8 cellular contexts compared by ENCODE assay signal in the genomic region with DNA sequence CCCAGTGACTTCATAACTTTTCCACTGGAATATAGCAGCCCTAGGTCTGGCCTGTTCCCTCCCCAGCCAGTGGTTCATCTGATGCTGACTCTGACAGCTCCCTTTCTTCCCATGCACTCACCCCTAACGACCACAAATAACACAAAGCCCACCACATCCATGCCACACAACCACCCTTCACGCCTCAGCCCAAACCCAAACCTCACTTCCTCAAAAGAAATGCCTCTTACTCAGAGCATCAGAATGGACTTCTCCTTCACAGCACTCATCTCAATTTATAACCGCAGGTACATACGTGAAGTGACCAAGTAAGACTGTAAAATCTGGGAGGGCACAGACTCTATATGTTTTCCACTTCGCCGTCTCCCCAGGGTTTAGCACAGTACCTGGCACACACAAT. TPM values are rescaled to one million over a fixed set of nuclear protein-coding genes. Genes with fewer than 3 reads are reported as not detected.
DNase-seq lines count a peak whose midpoint lies in the region; ATAC-seq and TF ChIP-seq lines count a peak whose summit lies in the region.

No MANE protein-coding gene starts in this region.

- no peak for TF ChIP-seq POLR2A in gastroesophageal sphincter (IDR thresholded peaks at IDR 0.05)

- no peak for TF ChIP-seq EP300 in gastroesophageal sphincter (IDR thresholded peaks at IDR 0.05)

- CTCF ChIA-PET in activated CD4-positive, alpha-beta memory T cell treated with anti-CD3 and anti-CD28 coated beads for 36 hours (lab: Charles Lee), result interaction anchor here (1.1 kb wide), 1 partner anchor 11 kb away, joined by 9 read pairs; no protein-coding TSS in a partner anchor

- intact Hi-C loops in activated CD4-positive, alpha-beta memory T cell treated with anti-CD3 and anti-CD28 coated beads for 36 hours (cut with micrococcal nuclease), result loop anchor here (2.0 kb wide), 1 partner anchor 761 kb away; no protein-coding TSS in a partner anchor

- peak overlapping the region; percentile 94 for H3K4me3 Mint-ChIP-seq in activated CD4-positive, alpha-beta memory T cell treated with anti-CD3 and anti-CD28 coated beads for 36 hours

- ATAC-seq in gastroesophageal sphincter (no peak), GM19351 (IDR thresholded peaks at IDR 0.05; ENCODE audit: unreplicated experiment) (no peak)

- WGBS in gastroesophageal sphincter (ENCODE audit: low coverage in 1 of 2), 2 donors, result 39 to 54% methylated on average over 6 of the region's 6 CpGs

- H3K36me3 Mint-ChIP-seq in activated CD4-positive, alpha-beta memory T cell treated with anti-CD3 and anti-CD28 coated beads for 36 hours, result peaks cover 25% of the 10 kb centered on the region

- H3K27ac Mint-ChIP-seq in activated CD4-positive, alpha-beta memory T cell treated with anti-CD3 and anti-CD28 coated beads for 36 hours, result peak overlapping the region; percentile 94

- peaks cover 18% of the 10 kb centered on the region for H3K4me1 Mint-ChIP-seq in activated CD4-positive, alpha-beta memory T cell treated with anti-CD3 and anti-CD28 coated beads for 36 hours (ENCODE audit: low read depth)

- no peak for TF ChIP-seq CTCF in gastroesophageal sphincter (IDR thresholded peaks at IDR 0.05)

- POLR2A ChIA-PET in activated CD4-positive, alpha-beta memory T cell treated with anti-CD3 and anti-CD28 coated beads for 36 hours (lab: Charles Lee), result interaction anchor here (0.6 to 2.7 kb wide), 3 partner anchors 8 to 108 kb away, joined by 3 to 23 read pairs (median 3); partner anchors contain the start of genes CAPN7 and MRPS25

- H3K4me1 ChIP-seq in gastroesophageal sphincter, result peaks cover 0 to 50% (median 6%) of the 10 kb centered on the region in 3 donors

- peaks cover 0 to 39% of the 10 kb centered on the region in 2 donors for H3K36me3 ChIP-seq in gastroesophageal sphincter

- H3K4me3 ChIP-seq in gastroesophageal sphincter, result peak overlapping the region in 1 of 2 donors; percentile 95

- H3K27ac ChIP-seq in gastroesophageal sphincter, result peak overlapping the region in 3 of 4 donors; percentile 14 to 91 (median 87)

- DNase-seq in stimulated activated CD4-positive, alpha-beta T cell treated with anti-CD3 and anti-CD28 coated beads, Interleukin-12 subunit alpha, Interleukin-12 subunit beta, amount 100 ng/mL, for 48 hours (ENCODE audit: low read depth in 2 of 3, low spot score in 1 of 3), result peak; percentile 16 to 48 (median 35)
- DNase-seq in stimulated activated CD4-positive, alpha-beta T cell treated with anti-CD3 and anti-CD28 coated beads, Interleukin-4, amount 100 ng/mL, for 4 hours, result no peak
- DNase-seq in activated CD4-positive, alpha-beta memory T cell treated with anti-CD3 and anti-CD28 coated beads for 36 hours, result peak; percentile 68
- peak; percentile 18 to 34 for DNase-seq in stimulated activated CD4-positive, alpha-beta T cell treated with anti-CD3 and anti-CD28 coated beads, Interleukin-2, amount 100 ng/mL, for 48 hours
- no peak for DNase-seq in medulla oblongata (ENCODE audit: extremely low spot score)
- DNase-seq in SK-N-DZ (ENCODE audit: low spot score), result no peak

- H3K9me3 ChIP-seq in gastroesophageal sphincter, result no peaks in the 10 kb centered on the region

- H3K9me3 Mint-ChIP-seq in activated CD4-positive, alpha-beta memory T cell treated with anti-CD3 and anti-CD28 coated beads for 36 hours, result no peaks in the 10 kb centered on the region

- H3K27me3 Mint-ChIP-seq in activated CD4-positive, alpha-beta memory T cell treated with anti-CD3 and anti-CD28 coated beads for 36 hours, result no peaks in the 10 kb centered on the region

- H3K27me3 ChIP-seq in gastroesophageal sphincter, result no peaks in the 10 kb centered on the region

RNA-seq across cellular contexts. Expression of gene RBSN, which starts 1.1 kb away (rescaled TPM):
- 10 to 100 TPM; 15.0 to 15.3 TPM for total RNA-seq in activated CD4-positive, alpha-beta memory T cell treated with anti-CD3 and anti-CD28 coated beads for 36 hours
- 10 to 100 TPM; 40.9 to 46.0 (median 44.0) TPM for total RNA-seq in gastroesophageal sphincter
- polyA plus RNA-seq in SK-N-DZ (2014; cell fraction: cytosol; rRNA removed), result 14.9 and 17.9 TPM in 2 replicates
- polyA plus RNA-seq in SK-N-DZ (2014; cell fraction: nucleus; rRNA removed), result 8.8 and 13.7 TPM in 2 replicates

RNA-seq across cellular contexts. Expression of gene MRPS25, which starts 32.8 kb away (rescaled TPM):
- total RNA-seq in activated CD4-positive, alpha-beta memory T cell treated with anti-CD3 and anti-CD28 coated beads for 36 hours, result 10 to 100 TPM; 53.8 to 58.5 TPM
- 10 to 100 TPM; 17.6 to 32.0 (median 27.9) TPM for total RNA-seq in gastroesophageal sphincter
- 68.5 and 74.3 TPM in 2 replicates for polyA plus RNA-seq in SK-N-DZ (2014; cell fraction: cytosol; rRNA removed)
- polyA plus RNA-seq in SK-N-DZ (2014; cell fraction: nucleus; rRNA removed), result 130 and 216 TPM in 2 replicates

Comparison
In these comparisons a context has a peak if more than half of its experiments do, and no peak if none do; other contexts are left out.
1. DNase-seq: peak in stimulated activated CD4-positive, alpha-beta T cell treated with anti-CD3 and anti-CD28 coated beads, Interleukin-12 subunit alpha, Interleukin-12 subunit beta, amount 100 ng/mL, for 48 hours (3 of 3), activated CD4-positive, alpha-beta memory T cell treated with anti-CD3 and anti-CD28 coated beads for 36 hours (single experiment) and stimulated activated CD4-positive, alpha-beta T cell treated with anti-CD3 and anti-CD28 coated beads, Interleukin-2, amount 100 ng/mL, for 48 hours (2 of 2); none in stimulated activated CD4-positive, alpha-beta T cell treated with anti-CD3 and anti-CD28 coated beads, Interleukin-4, amount 100 ng/mL, for 4 hours (0 of 2), medulla oblongata (single experiment) and SK-N-DZ (single experiment).